Comparison of ENCODE assay signal across 32 cellular contexts in genomic region chr19:6427131-6427530, GRCh38. TPM values are rescaled to one million over a fixed set of nuclear protein-coding genes. Genes with fewer than 3 reads are reported as not detected.
"Had no signal": no experiment of that assay in that cellular context is flagged by ENCODE, and none has a peak within 500 bp of the region (broad histone marks: within the 10 kb centered on the region; RNA-seq: fewer than 3 reads in every experiment).

No MANE protein-coding gene starts in this region.

- ATAC-seq: activated CD4-positive, CD25-positive, alpha-beta regulatory T cell treated with anti-CD3 and anti-CD28 coated beads, Interleukin-2, amount 50 U/mL, for 24 hours; activated naive CD8-positive, alpha-beta T cell treated with anti-CD3 and anti-CD28 coated beads, Interleukin-2, amount 50 U/mL, for 24 hours; activated T-cell treated with anti-CD3 and anti-CD28 coated beads, Interleukin-2, amount 50 U/mL, for 72 hours; body of pancreas; effector memory CD8-positive, alpha-beta T cell; foreskin keratinocyte; gastrocnemius medialis; heart left ventricle; T-cell; T-helper 17 cell had no signal

- H3K27me3 Mint-ChIP-seq: activated B cell treated with CpG ODN at 0.5 μM for 24 hours; activated CD4-positive, alpha-beta memory T cell treated with anti-CD3 and anti-CD28 coated beads, Interleukin-2, amount 10 ng/mL, durations not matched to agents 7 days and 5 days; activated naive CD8-positive, alpha-beta T cell treated with anti-CD3 and anti-CD28 coated beads for 36 hours; activated T-cell treated with anti-CD3 and anti-CD28 coated beads, Interleukin-2, amount 50 U/mL, for 24 hours; effector memory CD8-positive, alpha-beta T cell; T-cell; T-helper 17 cell had no signal

- H3K27me3 ChIP-seq: adrenal gland, body of pancreas, esophagus muscularis mucosa, foreskin keratinocyte, gastrocnemius medialis, heart left ventricle had no signal

- H3K9me3 Mint-ChIP-seq: activated B cell treated with CpG ODN at 0.5 μM for 24 hours; activated CD4-positive, alpha-beta memory T cell treated with anti-CD3 and anti-CD28 coated beads, Interleukin-2, amount 10 ng/mL, durations not matched to agents 7 days and 5 days; activated naive CD8-positive, alpha-beta T cell treated with anti-CD3 and anti-CD28 coated beads, Interleukin-2, amount 50 U/mL, for 24 hours; effector memory CD8-positive, alpha-beta T cell; T-cell had no signal

- H3K4me1 ChIP-seq: foreskin keratinocyte had no signal

- H3K9me3 ChIP-seq: adrenal gland, body of pancreas, esophagus muscularis mucosa, gastrocnemius medialis, heart left ventricle had no signal

- H3K27ac Mint-ChIP-seq: activated B cell treated with CpG ODN at 0.5 μM for 24 hours; activated naive CD8-positive, alpha-beta T cell treated with anti-CD3 and anti-CD28 coated beads, Interleukin-2, amount 50 U/mL, for 24 hours; activated T-cell treated with anti-CD3 and anti-CD28 coated beads, Interleukin-2, amount 50 U/mL, for 24 hours; activated T-cell treated with anti-CD3 and anti-CD28 coated beads, Interleukin-2, amount 50 U/mL, for 72 hours; T-helper 17 cell; T-helper 2 cell treated with Interferon-gamma antibody and Interleukin-4, amounts not matched to agents 5 μg/mL and 100 μg/mL, for 36 hours had no signal

- H3K4me3 Mint-ChIP-seq: activated B cell treated with CpG ODN at 0.5 μM for 24 hours; activated CD4-positive, alpha-beta memory T cell treated with anti-CD3 and anti-CD28 coated beads, Interleukin-2, amount 10 ng/mL, durations not matched to agents 7 days and 5 days; activated naive CD8-positive, alpha-beta T cell treated with anti-CD3 and anti-CD28 coated beads for 36 hours; activated naive CD8-positive, alpha-beta T cell treated with anti-CD3 and anti-CD28 coated beads, Interleukin-2, amount 50 U/mL, for 24 hours; activated T-cell treated with anti-CD3 and anti-CD28 coated beads, Interleukin-2, amount 50 U/mL, for 24 hours; activated T-cell treated with anti-CD3 and anti-CD28 coated beads, Interleukin-2, amount 50 U/mL, for 72 hours; effector memory CD8-positive, alpha-beta T cell; T-cell; T-helper 17 cell; T-helper 2 cell treated with Interferon-gamma antibody and Interleukin-4, amounts not matched to agents 5 μg/mL and 100 μg/mL, for 36 hours had no signal

- DNase-seq: activated B cell treated with CpG ODN at 0.5 μM for 24 hours; activated CD4-positive, alpha-beta memory T cell treated with anti-CD3 and anti-CD28 coated beads, Interleukin-2, amount 10 ng/mL, durations not matched to agents 7 days and 5 days; activated CD4-positive, alpha-beta T cell treated with anti-CD3 and anti-CD28 coated beads for 48 hours; activated gamma-delta T cell; activated naive CD4-positive, alpha-beta T cell; activated naive CD4-positive, alpha-beta T cell treated with anti-CD3 and anti-CD28 coated beads, Interleukin-2, amount 50 U/mL, for 16 hours; activated naive CD8-positive, alpha-beta T cell treated with anti-CD3 and anti-CD28 coated beads for 36 hours; activated naive CD8-positive, alpha-beta T cell treated with anti-CD3 and anti-CD28 coated beads, Interleukin-2, amount 50 U/mL, for 24 hours; activated T-cell treated with anti-CD3 and anti-CD28 coated beads, Interleukin-2, amount 50 U/mL, for 24 hours; activated T-cell treated with anti-CD3 and anti-CD28 coated beads, Interleukin-2, amount 50 U/mL, for 72 hours; amygdala; aorta; body of pancreas; caudate nucleus; cortex of kidney; dermis blood vessel endothelial cell; effector CD4-positive, alpha-beta T cell; effector memory CD8-positive, alpha-beta T cell; erythroblast; foreskin keratinocyte; gastrocnemius medialis; glutamatergic neuron; heart left ventricle; SW 1271; T-cell; T-helper 17 cell; T1000; WERI-Rb-1 had no signal

- H3K36me3 ChIP-seq: adrenal gland, gastrocnemius medialis had no signal

- H3K4me3 ChIP-seq: adrenal gland, body of pancreas, esophagus muscularis mucosa, gastrocnemius medialis, heart left ventricle had no signal

- H3K27ac ChIP-seq: adrenal gland, body of pancreas, esophagus muscularis mucosa, foreskin keratinocyte, gastrocnemius medialis, heart left ventricle, WERI-Rb-1 had no signal

- H3K36me3 Mint-ChIP-seq: T-cell had no signal

RNA-seq across cellular contexts. Expression of gene SLC25A41, which starts 6.4 kb away (rescaled TPM):
- total RNA-seq: activated CD4-positive, alpha-beta memory T cell treated with anti-CD3 and anti-CD28 coated beads, Interleukin-2, amount 10 ng/mL, durations not matched to agents 7 days and 5 days; body of pancreas; dermis blood vessel endothelial cell; T-helper 17 cell had no signal

RNA-seq across cellular contexts. Expression of gene CRB3, which starts 36.9 kb away (rescaled TPM):
- total RNA-seq: aorta, dermis blood vessel endothelial cell had no signal
